ENCODE assay signal across 14 cellular contexts in the genomic region with DNA sequence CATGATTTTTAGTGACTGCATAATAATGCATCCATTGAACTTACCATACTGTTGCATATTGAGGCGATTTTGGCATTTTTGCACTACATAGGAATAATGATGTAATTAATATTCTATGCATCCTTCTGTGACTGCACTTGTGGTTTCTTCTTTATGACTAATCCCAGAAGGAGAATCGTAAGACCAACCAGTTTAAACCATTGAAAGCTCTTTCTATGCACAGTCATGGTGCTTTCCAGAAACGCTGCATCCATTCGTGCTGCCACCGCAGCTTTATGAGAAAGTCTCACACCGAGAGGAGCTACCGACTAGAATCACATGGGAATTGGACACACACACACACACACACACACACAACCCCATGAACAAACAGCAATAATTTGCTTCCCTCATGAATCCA.
"Had no signal": no experiment of that assay in that cellular context is flagged by ENCODE, and none has a peak within 500 bp of the region (broad histone marks: within the 10 kb centered on the region; RNA-seq: fewer than 3 reads in every experiment).

No MANE protein-coding gene starts in this region.

- H3K27ac ChIP-seq: gastroesophageal sphincter, sigmoid colon, upper lobe of left lung had no signal

- H3K4me3 ChIP-seq: gastroesophageal sphincter, sigmoid colon, upper lobe of left lung had no signal

- H3K4me1 ChIP-seq: gastroesophageal sphincter, sigmoid colon, upper lobe of left lung had no signal

- DNase-seq: activated CD4-positive, alpha-beta T cell treated with anti-CD3 and anti-CD28 coated beads, Interleukin-2, amount 50 U/mL, for 48 hours; activated CD8-positive, alpha-beta memory T cell treated with anti-CD3 and anti-CD28 coated beads, Interleukin-2, amount 10 ng/mL, durations not matched to agents 7 days and 5 days; activated effector memory CD4-positive, alpha-beta T cell treated with Interleukin-2 at 50 U/mL for 16 hours; activated T-cell treated with anti-CD3 and anti-CD28 coated beads, Interleukin-2, amount 50 U/mL, for 24 hours; amniotic stem cell; posterior cingulate gyrus; sigmoid colon; stimulated activated CD4-positive, alpha-beta T cell treated with anti-CD3 and anti-CD28 coated beads, Interleukin-2, amount 100 ng/mL, for 48 hours; stimulated activated naive CD8-positive, alpha-beta T cell treated with anti-CD3 and anti-CD28 coated beads, Interleukin-15, Interleukin-2, amounts not matched to agents 100 U/mL and 50 U/mL, for 24 hours; SW 1271; upper lobe of left lung had no signal

- H3K36me3 Mint-ChIP-seq: activated CD8-positive, alpha-beta memory T cell treated with anti-CD3 and anti-CD28 coated beads, Interleukin-2, amount 10 ng/mL, durations not matched to agents 7 days and 5 days; activated naive CD4-positive, alpha-beta T cell treated with anti-CD3 and anti-CD28 coated beads, Interleukin-2, amount 50 U/mL, for 24 hours had no signal

- H3K36me3 ChIP-seq: gastroesophageal sphincter, sigmoid colon, upper lobe of left lung had no signal

- H3K4me3 Mint-ChIP-seq: activated CD8-positive, alpha-beta memory T cell treated with anti-CD3 and anti-CD28 coated beads, Interleukin-2, amount 10 ng/mL, durations not matched to agents 7 days and 5 days; activated naive CD4-positive, alpha-beta T cell treated with anti-CD3 and anti-CD28 coated beads, Interleukin-2, amount 50 U/mL, for 24 hours; activated T-cell treated with anti-CD3 and anti-CD28 coated beads, Interleukin-2, amount 50 U/mL, for 24 hours; T-helper 2 cell treated with Interferon-gamma antibody and Interleukin-4, amounts not matched to agents 5 μg/mL and 100 μg/mL, for 36 hours had no signal

- H3K9me3 ChIP-seq: gastroesophageal sphincter, sigmoid colon, upper lobe of left lung had no signal

- H3K27me3 Mint-ChIP-seq: activated CD8-positive, alpha-beta memory T cell treated with anti-CD3 and anti-CD28 coated beads, Interleukin-2, amount 10 ng/mL, durations not matched to agents 7 days and 5 days; activated naive CD4-positive, alpha-beta T cell treated with anti-CD3 and anti-CD28 coated beads, Interleukin-2, amount 50 U/mL, for 24 hours; activated T-cell treated with anti-CD3 and anti-CD28 coated beads, Interleukin-2, amount 50 U/mL, for 24 hours had no signal

- H3K27ac Mint-ChIP-seq: activated CD8-positive, alpha-beta memory T cell treated with anti-CD3 and anti-CD28 coated beads, Interleukin-2, amount 10 ng/mL, durations not matched to agents 7 days and 5 days; activated naive CD4-positive, alpha-beta T cell treated with anti-CD3 and anti-CD28 coated beads, Interleukin-2, amount 50 U/mL, for 24 hours; activated T-cell treated with anti-CD3 and anti-CD28 coated beads, Interleukin-2, amount 50 U/mL, for 24 hours; T-helper 2 cell treated with Interferon-gamma antibody and Interleukin-4, amounts not matched to agents 5 μg/mL and 100 μg/mL, for 36 hours had no signal

- H3K9me3 Mint-ChIP-seq: activated naive CD4-positive, alpha-beta T cell treated with anti-CD3 and anti-CD28 coated beads, Interleukin-2, amount 50 U/mL, for 24 hours; activated T-cell treated with anti-CD3 and anti-CD28 coated beads, Interleukin-2, amount 50 U/mL, for 24 hours; T-helper 2 cell treated with Interferon-gamma antibody and Interleukin-4, amounts not matched to agents 5 μg/mL and 100 μg/mL, for 36 hours had no signal

- ATAC-seq: activated CD8-positive, alpha-beta memory T cell treated with anti-CD3 and anti-CD28 coated beads, Interleukin-2, amount 10 ng/mL, durations not matched to agents 7 days and 5 days; gastroesophageal sphincter; stimulated activated naive CD8-positive, alpha-beta T cell treated with anti-CD3 and anti-CD28 coated beads, Interleukin-15, Interleukin-2, amounts not matched to agents 100 U/mL and 50 U/mL, for 24 hours had no signal

- H3K4me1 Mint-ChIP-seq: activated CD8-positive, alpha-beta memory T cell treated with anti-CD3 and anti-CD28 coated beads, Interleukin-2, amount 10 ng/mL, durations not matched to agents 7 days and 5 days; activated naive CD4-positive, alpha-beta T cell treated with anti-CD3 and anti-CD28 coated beads, Interleukin-2, amount 50 U/mL, for 24 hours had no signal

- H3K27me3 ChIP-seq: gastroesophageal sphincter, sigmoid colon, upper lobe of left lung had no signal
